ENCODE assay signal across 8 cellular contexts in genomic region chr11:129226207-129226798, GRCh38. TPM values are rescaled to one million over a fixed set of nuclear protein-coding genes. Genes with fewer than 3 reads are reported as not detected.
"Had no signal": no experiment of that assay in that cellular context is flagged by ENCODE, and none has a peak within 500 bp of the region (broad histone marks: within the 10 kb centered on the region; RNA-seq: fewer than 3 reads in every experiment).

No MANE protein-coding gene starts in this region.

- H2AFZ ChIP-seq: GM23248 had no signal

- DNase-seq: GM23248, GOT3, H9, HCEC 1CT, IMR-90, KG1 had no signal

- H3K9ac ChIP-seq: GM23248 had no signal

- H3K27ac Mint-ChIP-seq: H9 had no signal

- H3K4me3 Mint-ChIP-seq: H9 had no signal

- FAIRE-seq: HTR-8/SVneo, K562 had no signal

- ATAC-seq: K562 had no signal

- H3K4me3 ChIP-seq: GM23248, K562 had no signal

RNA-seq across cellular contexts. Expression of gene ARHGAP32, which starts 34.2 kb away (rescaled TPM):
- polyA plus RNA-seq: K562 had no signal
